Comparison of ENCODE assay signal across 10 cellular contexts in genomic region chr6:134870677-134871498, GRCh38.
DNase-seq lines count a peak whose midpoint lies in the region; ATAC-seq and TF ChIP-seq lines count a peak whose summit lies in the region.
"Had no signal": no experiment of that assay in that cellular context is flagged by ENCODE, and none has a peak within 500 bp of the region (broad histone marks: within the 10 kb centered on the region; RNA-seq: fewer than 3 reads in every experiment).

No MANE protein-coding gene starts in this region.

- 85% methylated on average over 9 of the region's 9 CpGs for WGBS in smooth muscle cell (ENCODE audit: low lambda C conversion rate)

- H3K4me1 Mint-ChIP-seq in memory B cell: peaks cover 20% of the 10 kb centered on the region
- peaks cover 19% of the 10 kb centered on the region for H3K4me1 Mint-ChIP-seq in activated CD4-positive, alpha-beta memory T cell treated with anti-CD3 and anti-CD28 coated beads for 36 hours (ENCODE audit: low read depth)

- ATAC-seq in GM19025 (IDR thresholded peaks at IDR 0.05; ENCODE audit: low read depth, unreplicated experiment) (peak; percentile 81), HG02678 (IDR thresholded peaks at IDR 0.05; ENCODE audit: unreplicated experiment) (peak; percentile 85), memory B cell (ENCODE audit: low read depth) (peak; percentile 34)

- intact Hi-C loops in activated CD4-positive, alpha-beta memory T cell treated with anti-CD3 and anti-CD28 coated beads for 36 hours (cut with micrococcal nuclease): no loop called here

- H3K4me3 Mint-ChIP-seq in memory B cell: no peak overlapping the region
- no peak overlapping the region for H3K4me3 Mint-ChIP-seq in activated CD4-positive, alpha-beta memory T cell treated with anti-CD3 and anti-CD28 coated beads for 36 hours

- H2AFZ ChIP-seq in smooth muscle cell (ENCODE audit: low read depth): no peak overlapping the region

- no peak overlapping the region for H3K4me3 ChIP-seq in smooth muscle cell

- peak in 2 of 3 experiments; percentile 54 to 78 for DNase-seq in NCI-H1417 (lab: John Stamatoyannopoulos, UW)
- DNase-seq in memory B cell (ENCODE audit: low spot score in 2 of 2): no peak
- DNase-seq in iPS-NIHi11 (ENCODE audit: low spot score): no peak
- no peak for DNase-seq in activated CD4-positive, CD25-positive, alpha-beta regulatory T cell (lab: John Stamatoyannopoulos, UW)
- DNase-seq in activated CD4-positive, alpha-beta memory T cell treated with anti-CD3 and anti-CD28 coated beads for 36 hours: no peak
- DNase-seq in smooth muscle cell (lab: John Stamatoyannopoulos, UW; ENCODE audit: unreplicated experiment): no peak
- DNase-seq: activated CD4-positive, alpha-beta T cell treated with anti-CD3 and anti-CD28 coated beads for 4 hours; retina had no signal

- CTCF ChIA-PET in activated CD4-positive, alpha-beta memory T cell treated with anti-CD3 and anti-CD28 coated beads for 36 hours (lab: Charles Lee): interaction anchor here (0.7 to 1.0 kb wide), 2 partner anchors 12 to 70 kb away, joined by 3 to 5 read pairs; no protein-coding TSS in a partner anchor

- TF ChIP-seq CTCF in smooth muscle cell (IDR thresholded peaks at IDR 0.05; ENCODE audit: borderline replicate concordance, insufficient read depth, poor library complexity, severe bottlenecking): no peak

- no peaks in the 10 kb centered on the region for H3K9me3 ChIP-seq in smooth muscle cell (replicated peaks; ENCODE audit: low read depth)

- H3K27me3 ChIP-seq in smooth muscle cell (ENCODE audit: low read depth): no peaks in the 10 kb centered on the region

- H3K27ac Mint-ChIP-seq in memory B cell: no peak overlapping the region
- no peak overlapping the region for H3K27ac Mint-ChIP-seq in activated CD4-positive, alpha-beta memory T cell treated with anti-CD3 and anti-CD28 coated beads for 36 hours

- no peak overlapping the region for H3K4me2 ChIP-seq in smooth muscle cell

- H3K36me3 Mint-ChIP-seq in memory B cell: peaks cover 4% of the 10 kb centered on the region
- no peaks in the 10 kb centered on the region for H3K36me3 Mint-ChIP-seq in activated CD4-positive, alpha-beta memory T cell treated with anti-CD3 and anti-CD28 coated beads for 36 hours

- no peak overlapping the region for H3K9ac ChIP-seq in smooth muscle cell (ENCODE audit: low read depth)

- no peak overlapping the region for H3K27ac ChIP-seq in smooth muscle cell (ENCODE audit: low read depth)

- no peaks in the 10 kb centered on the region for H3K79me2 ChIP-seq in smooth muscle cell (ENCODE audit: low read depth)

- peaks cover 3% of the 10 kb centered on the region for H3K9me3 Mint-ChIP-seq in memory B cell
- H3K9me3 Mint-ChIP-seq in activated CD4-positive, alpha-beta memory T cell treated with anti-CD3 and anti-CD28 coated beads for 36 hours: peaks cover 9% of the 10 kb centered on the region

- POLR2A ChIA-PET in activated CD4-positive, alpha-beta memory T cell treated with anti-CD3 and anti-CD28 coated beads for 36 hours (lab: Charles Lee): no interaction called here

- no peaks in the 10 kb centered on the region for H3K4me1 ChIP-seq in smooth muscle cell (ENCODE audit: low read depth)

- H3K27me3 Mint-ChIP-seq in memory B cell: peaks cover 1% of the 10 kb centered on the region
- peaks cover 1% of the 10 kb centered on the region for H3K27me3 Mint-ChIP-seq in activated CD4-positive, alpha-beta memory T cell treated with anti-CD3 and anti-CD28 coated beads for 36 hours

- no peaks in the 10 kb centered on the region for H4K20me1 ChIP-seq in smooth muscle cell (ENCODE audit: low read depth)

- no peaks in the 10 kb centered on the region for H3K36me3 ChIP-seq in smooth muscle cell (ENCODE audit: low read depth)

- no peaks in the 10 kb centered on the region for H3F3A ChIP-seq in smooth muscle cell (ENCODE audit: low read depth)

Comparison
In these comparisons a context has a peak if more than half of its experiments do, and no peak if none do; other contexts are left out.
1. ATAC-seq: peak in every context shown above with its lines; median percentile 85 in HG02678; 81 in GM19025; 34 in memory B cell.
2. DNase-seq: peak in NCI-H1417 (2 of 3); none in memory B cell (0 of 2), iPS-NIHi11 (single experiment), activated CD4-positive, CD25-positive, alpha-beta regulatory T cell (0 of 4), activated CD4-positive, alpha-beta memory T cell treated with anti-CD3 and anti-CD28 coated beads for 36 hours (single experiment) and smooth muscle cell (single experiment).